ENCODE assay signal across 9 cellular contexts in genomic region chr4:3290889-3291321, GRCh38. TPM values are rescaled to one million over a fixed set of nuclear protein-coding genes. Genes with fewer than 3 reads are reported as not detected.
A peak's percentile ranks its signal among the peaks of the same experiment; 100 is the strongest.
DNase-seq lines count a peak whose midpoint lies in the region; ATAC-seq and TF ChIP-seq lines count a peak whose summit lies in the region.
"Had no signal": no experiment of that assay in that cellular context is flagged by ENCODE, and none has a peak within 500 bp of the region (broad histone marks: within the 10 kb centered on the region; RNA-seq: fewer than 3 reads in every experiment).

No MANE protein-coding gene starts in this region.

- H3K36me3 ChIP-seq in BLaER1 (peaks cover 3% of the 10 kb centered on the region; the same call in 1 of the 2 replicates), DND-41 (ENCODE audit: insufficient read depth, low read length) (no peaks in the 10 kb centered on the region), osteoblast (ENCODE audit: insufficient read depth, low read length) (no peaks in the 10 kb centered on the region), BE2C (no peaks in the 10 kb centered on the region)

- peaks cover 86% of the 10 kb centered on the region for H3K4me1 ChIP-seq in BLaER1
- peaks cover 24% of the 10 kb centered on the region for H3K4me1 ChIP-seq in DND-41 (ENCODE audit: insufficient read depth, low read length)
- H3K4me1 ChIP-seq in osteoblast (ENCODE audit: insufficient read depth, low read length), result peaks cover 25% of the 10 kb centered on the region
- H3K4me1 ChIP-seq in BE2C, result no peaks in the 10 kb centered on the region

- H4K20me1 ChIP-seq in BLaER1 (peaks cover 35% of the 10 kb centered on the region), DND-41 (ENCODE audit: insufficient read depth, low read length) (peaks cover 46% of the 10 kb centered on the region), osteoblast (ENCODE audit: insufficient read depth, low read length) (no peaks in the 10 kb centered on the region)

- DNase-seq in DND-41, result peak; percentile 1
- DNase-seq in cerebellum (ENCODE audit: low spot score), result peak; percentile 62
- peak; percentile 39 for DNase-seq in osteoblast (ENCODE audit: insufficient read length, low spot score, missing footprints)
- DNase-seq in BE2C, result no peak
- DNase-seq in RKO (ENCODE audit: low spot score), result no peak
- DNase-seq: activated CD4-positive, CD25-positive, alpha-beta regulatory T cell treated with anti-CD3 and anti-CD28 coated beads, Interleukin-2, amount 50 U/mL, for 72 hours; NCI-H1105 had no signal

- H3K4me2 ChIP-seq in BLaER1 (peak overlapping the region; percentile 98), DND-41 (ENCODE audit: insufficient read depth, low read length) (no peak overlapping the region), osteoblast (ENCODE audit: insufficient read depth, low read length) (no peak overlapping the region)

- TF ChIP-seq CTCF in DND-41 (IDR thresholded peaks at IDR 0.05; ENCODE audit: borderline replicate concordance, extremely low read depth, low read length, poor library complexity, severe bottlenecking), result no peak
- no peak for TF ChIP-seq CTCF in osteoblast (IDR thresholded peaks at IDR 0.05; ENCODE audit: extremely low read depth, low read depth, low read length)
- no peak for TF ChIP-seq CTCF in BE2C (IDR thresholded peaks at IDR 0.05; ENCODE audit: low read depth, low read length)

- ATAC-seq in DND-41 (ENCODE audit: insufficient read depth, low read depth) (no peak), HG03432 (IDR thresholded peaks at IDR 0.05; ENCODE audit: unreplicated experiment) (no peak)

- H3K9ac ChIP-seq in BLaER1 (no peak overlapping the region), DND-41 (ENCODE audit: low read depth, low read length) (no peak overlapping the region)

- H3K79me2 ChIP-seq in DND-41 (ENCODE audit: insufficient read depth, low read length) (no peaks in the 10 kb centered on the region), osteoblast (ENCODE audit: insufficient read depth, low read length) (peaks cover 22% of the 10 kb centered on the region)

- no peak overlapping the region for H2AFZ ChIP-seq in DND-41 (ENCODE audit: low read depth, low read length)
- no peak overlapping the region for H2AFZ ChIP-seq in osteoblast (ENCODE audit: low read length)

- H3K27ac ChIP-seq in BLaER1 (peak overlapping the region; percentile 98), DND-41 (ENCODE audit: low read length) (no peak overlapping the region), osteoblast (ENCODE audit: low read depth, low read length) (no peak overlapping the region)

- H3K9me3 ChIP-seq in BLaER1 (peaks cover 1% of the 10 kb centered on the region; the same call in 1 of the 2 replicates), DND-41 (ENCODE audit: insufficient read depth, low read length, severe bottlenecking) (no peaks in the 10 kb centered on the region), osteoblast (ENCODE audit: low read depth, low read length) (no peaks in the 10 kb centered on the region), BE2C (no peaks in the 10 kb centered on the region)

- H3K27me3 ChIP-seq in BLaER1 (no peaks in the 10 kb centered on the region), DND-41 (ENCODE audit: insufficient read depth, low read length, poor library complexity) (peaks cover 40% of the 10 kb centered on the region), osteoblast (ENCODE audit: insufficient read depth, low read length) (peaks cover 16% of the 10 kb centered on the region), BE2C (no peaks in the 10 kb centered on the region)

- H3K4me3 ChIP-seq in BLaER1 (no peak overlapping the region), DND-41 (ENCODE audit: low read depth in 1 of 2, low read length in 2 of 2) (no peak overlapping the region), osteoblast (ENCODE audit: insufficient read depth, low read length) (no peak overlapping the region), BE2C (ENCODE audit: low read depth, low read length) (no peak overlapping the region)

RNA-seq across cellular contexts. Expression of gene RGS12, which starts 1.9 kb away (rescaled TPM):
- total RNA-seq in cerebellum, result 87.5 TPM
- 19.2 and 61.2 TPM in 2 replicates for total RNA-seq in osteoblast
- polyA plus RNA-seq in BE2C (2012; ENCODE audit: insufficient read depth, insufficient read length, low read depth), result 11.6 TPM

RNA-seq across cellular contexts. Expression of gene MSANTD1, which starts 41.9 kb away (rescaled TPM):
- total RNA-seq in cerebellum (3.8 TPM), osteoblast (0.59 and 0.72 TPM in 2 replicates)
- polyA plus RNA-seq in BE2C (2012; ENCODE audit: insufficient read depth, insufficient read length, low read depth), result 0.19 TPM

Comparison
In these comparisons a context has a peak if more than half of its experiments do, and no peak if none do; other contexts are left out.
1. DNase-seq: peak in DND-41 (single experiment), cerebellum (single experiment) and osteoblast (single experiment); none in BE2C (single experiment) and RKO (single experiment).